Comparison of ENCODE assay signal across 1 cellular context in the genomic region with DNA sequence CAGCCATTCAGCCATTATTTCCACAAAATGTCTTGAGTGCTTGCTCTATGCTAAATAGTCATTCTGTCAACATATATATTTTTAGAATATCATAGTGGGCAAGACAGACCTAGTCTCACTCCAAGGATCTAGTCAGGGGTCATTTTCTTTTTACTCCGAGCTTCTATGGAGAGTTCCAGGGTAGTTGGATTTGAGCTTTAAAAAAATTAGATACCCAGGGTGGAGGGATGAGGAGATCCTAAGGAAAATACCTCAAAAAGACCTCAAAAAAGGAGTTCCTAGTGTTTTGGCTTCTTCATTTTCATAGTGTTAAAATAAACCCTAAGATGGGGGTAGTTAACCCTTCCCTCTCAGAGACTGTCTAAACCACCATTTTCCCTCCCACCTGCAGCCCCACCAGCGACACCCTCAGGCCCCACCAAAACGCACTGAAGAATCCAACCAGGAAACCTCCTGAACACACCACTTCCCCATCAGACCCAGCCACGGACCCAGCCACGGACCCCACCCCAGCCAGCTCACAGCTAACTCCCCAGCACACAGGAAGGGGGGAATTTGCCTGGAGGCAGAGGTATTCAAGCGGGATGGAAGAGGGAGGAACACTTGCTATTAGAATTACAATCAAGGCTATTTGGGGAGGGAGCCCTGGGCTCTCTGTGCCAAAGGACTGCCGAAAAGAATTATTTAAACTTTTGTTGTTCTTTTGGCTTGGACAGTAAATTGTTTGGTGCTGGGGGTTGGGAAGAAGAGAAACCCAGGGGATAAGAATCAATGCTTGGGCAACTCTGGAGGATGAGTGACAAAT.
TF ChIP-seq lines count a peak whose summit lies in the region.

No MANE protein-coding gene starts in this region.

TF ChIP-seq in H1, 55 proteins besides CTCF, POLR2A, EP300 and RAD21:
- TF ChIP-seq NANOG (IDR thresholded peaks at IDR 0.05; ENCODE audit: insufficient read depth, low read depth, low read length, poor library complexity, severe bottlenecking): no peak
- TF ChIP-seq FOSL1 (IDR thresholded peaks at IDR 0.05; ENCODE audit: insufficient read depth, low read depth, low read length): no peak
- TF ChIP-seq RNF2 (IDR thresholded peaks at IDR 0.05; ENCODE audit: borderline replicate concordance, low read depth, low read length, missing control alignments, poor library complexity, severe bottlenecking): no peak
- no peak for TF ChIP-seq GTF2F1 (IDR thresholded peaks at IDR 0.05; ENCODE audit: borderline replicate concordance, low read depth, low read length)
- TF ChIP-seq SAP30 (IDR thresholded peaks at IDR 0.05; ENCODE audit: insufficient read depth, insufficient replicate concordance, low read length): peak; percentile 24
- 0 out of 2 replicates have a peak, but pooled peaks have one; percentile 14 for TF ChIP-seq BACH1 (IDR thresholded peaks at IDR 0.05; ENCODE audit: low read length)
